In the genomic region with DNA sequence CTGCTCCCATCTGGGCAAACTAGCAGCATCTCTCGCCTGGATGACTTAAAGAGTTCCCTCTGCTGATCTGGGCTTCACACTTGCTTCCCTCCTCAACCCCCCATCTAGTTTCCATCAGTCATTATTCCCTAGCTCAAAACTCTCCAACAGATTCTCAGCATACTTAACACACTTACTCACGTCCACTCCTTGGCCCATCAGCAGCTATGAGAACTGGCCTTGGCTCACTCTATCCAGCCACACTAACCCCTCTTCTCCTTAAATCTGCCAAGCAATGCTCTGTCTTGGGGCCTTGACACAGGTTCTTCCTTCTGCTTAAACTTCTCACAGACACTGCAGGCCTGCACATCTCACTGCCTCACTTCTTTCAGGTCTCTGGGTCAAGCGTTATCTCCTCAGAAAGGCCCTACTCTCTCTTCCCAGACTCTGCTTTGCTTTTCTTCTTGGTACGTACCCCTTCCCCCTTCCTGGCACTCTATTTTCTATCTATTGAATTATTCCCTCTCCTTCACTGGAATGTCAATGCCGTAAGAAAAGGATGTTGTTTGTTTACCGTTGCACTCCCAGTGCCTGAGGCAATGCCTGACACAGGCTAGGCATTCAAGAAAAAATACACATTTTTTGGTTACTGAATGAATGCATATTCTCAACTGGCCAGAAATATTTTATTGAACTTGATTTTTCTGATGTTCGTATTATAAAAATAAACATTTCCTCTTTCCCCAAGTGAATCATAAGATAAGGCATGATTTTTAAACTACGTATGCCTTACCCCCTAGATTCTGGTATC, we compare ENCODE assay signal across 11 cellular contexts. TPM values are rescaled to one million over a fixed set of nuclear protein-coding genes. Genes with fewer than 3 reads are reported as not detected.
DNase-seq lines count a peak whose midpoint lies in the region; ATAC-seq, FAIRE-seq and TF ChIP-seq lines count a peak whose summit lies in the region.
"Had no signal": no experiment of that assay in that cellular context is flagged by ENCODE, and none has a peak within 500 bp of the region (broad histone marks: within the 10 kb centered on the region; RNA-seq: fewer than 3 reads in every experiment).

No MANE protein-coding gene starts in this region.

- ATAC-seq in GM19351 (IDR thresholded peaks at IDR 0.05; ENCODE audit: unreplicated experiment): no peak
- ATAC-seq in GM18519 (IDR thresholded peaks at IDR 0.05; ENCODE audit: low FRiP score, unreplicated experiment): no peak
- ATAC-seq in HG02623 (IDR thresholded peaks at IDR 0.05; ENCODE audit: unreplicated experiment): no peak

- TF ChIP-seq POLR2A in thyroid gland (IDR thresholded peaks at IDR 0.05) (no peak), GM12891 (IDR thresholded peaks at IDR 0.05; ENCODE audit: low read depth, low read length) (no peak)

- 65 to 66% methylated on average over 8 of the region's 8 CpGs for WGBS in thyroid gland, 2 donors

- no peaks in the 10 kb centered on the region for H3K27me3 ChIP-seq in thyroid gland
- H3K27me3 ChIP-seq: sigmoid colon had no signal

- in situ Hi-C loops in astrocyte of the spinal cord (cut with HindIII; ENCODE audit: low sequenced_read_pairs): no loop called here

- H3K9me3 ChIP-seq in thyroid gland: no peaks in the 10 kb centered on the region
- H3K9me3 ChIP-seq: sigmoid colon had no signal

- no peak for FAIRE-seq in GM12891 (lab: Jason Lieb, UNC)

- H3K4me1 ChIP-seq in thyroid gland: peaks cover 50 to 77% of the 10 kb centered on the region in 2 donors

- DNase-seq in HK-2 (ENCODE audit: unreplicated experiment) (peak; percentile 61), astrocyte of the spinal cord (ENCODE audit: low read depth, low spot score) (peak; percentile 88), iris pigment epithelial cell (ENCODE audit: low read depth) (peak; percentile 97), thyroid gland (peak; percentile 30 to 39), GM12891 (ENCODE audit: insufficient read length, low spot score) (no peak)
- DNase-seq: erythroblast, NCI-H774, sigmoid colon had no signal

- intact Hi-C loops in thyroid gland (cut with DNase I): no loop called here

- H3K27ac ChIP-seq in thyroid gland: peak overlapping the region in 2 of 3 donors; percentile 43 to 80

- no peaks in the 10 kb centered on the region for H3K36me3 ChIP-seq in thyroid gland
- H3K36me3 ChIP-seq: sigmoid colon had no signal

- TF ChIP-seq CTCF in astrocyte of the spinal cord (IDR thresholded peaks at IDR 0.05; ENCODE audit: low read depth, low read length) (no peak), thyroid gland (IDR thresholded peaks at IDR 0.05) (no peak)

- no peak overlapping the region for H3K4me3 ChIP-seq in astrocyte of the spinal cord (ENCODE audit: low read depth, low read length)
- H3K4me3 ChIP-seq in thyroid gland (replicated peaks in 1 of 3): no peak overlapping the region
- H3K4me3 ChIP-seq: sigmoid colon had no signal

TF ChIP-seq in GM12891, 5 proteins besides CTCF, POLR2A, EP300 and RAD21:
- no peak for TF ChIP-seq POU2F2 (IDR thresholded peaks at IDR 0.05; ENCODE audit: low read depth, low read length)
- TF ChIP-seq SPI1 (IDR thresholded peaks at IDR 0.05; ENCODE audit: low read depth, low read length): no peak
- no peak for TF ChIP-seq PAX5 (IDR thresholded peaks at IDR 0.05; ENCODE audit: insufficient read depth, low read length, severe bottlenecking)
- TF ChIP-seq POLR2AphosphoS5 (IDR thresholded peaks at IDR 0.05; ENCODE audit: low read depth, low read length): no peak
- no peak for TF ChIP-seq TAF1 (IDR thresholded peaks at IDR 0.05; ENCODE audit: low read depth, low read length)

RNA-seq across cellular contexts. Expression of gene GNG12, which starts 41.4 kb away (rescaled TPM):
- 100 to 1,000 TPM; 100 to 155 (median 127) TPM for total RNA-seq in thyroid gland
- not detected for polyA plus RNA-seq in GM12891 (2012; ENCODE audit: low read depth, missing spikeins)
